ENCODE assay signal across 10 cellular contexts in genomic region chr19:29837448-29837961, GRCh38.
A peak's percentile ranks its signal among the peaks of the same experiment; 100 is the strongest.
DNase-seq lines count a peak whose midpoint lies in the region; ATAC-seq and TF ChIP-seq lines count a peak whose summit lies in the region.
"Had no signal": no experiment of that assay in that cellular context is flagged by ENCODE, and none has a peak within 500 bp of the region (broad histone marks: within the 10 kb centered on the region; RNA-seq: fewer than 3 reads in every experiment).

No MANE protein-coding gene starts in this region.

- TF ChIP-seq CTCF in DND-41 (IDR thresholded peaks at IDR 0.05; ENCODE audit: borderline replicate concordance, extremely low read depth, low read length, poor library complexity, severe bottlenecking) (no peak), GM20000 (IDR thresholded peaks at IDR 0.05; ENCODE audit: extremely low read depth, missing control alignments) (no peak)

- peaks cover 2% of the 10 kb centered on the region for H3K36me3 Mint-ChIP-seq in central memory CD8-positive, alpha-beta T cell (ENCODE audit: insufficient read depth)
- H3K36me3 Mint-ChIP-seq: brain had no signal

- H3K9me3 ChIP-seq in DND-41 (ENCODE audit: insufficient read depth, low read length, severe bottlenecking) = no peaks in the 10 kb centered on the region

- no peak overlapping the region for H3K4me3 ChIP-seq in DND-41 (ENCODE audit: low read depth in 1 of 2, low read length in 2 of 2)

- H2AFZ ChIP-seq in DND-41 (ENCODE audit: low read depth, low read length) = no peak overlapping the region

- peaks cover 28% of the 10 kb centered on the region for H3K27me3 Mint-ChIP-seq in central memory CD8-positive, alpha-beta T cell

- DNase-seq in DND-41 (no peak), GM20000 (ENCODE audit: low spot score) (peak; percentile 82), NCI-H524 (lab: John Stamatoyannopoulos, UW) (no peak), RKO (ENCODE audit: low spot score) (no peak), SIG-M5 (lab: John Stamatoyannopoulos, UW) (no peak)
- no peak for DNase-seq in central memory CD8-positive, alpha-beta T cell (ENCODE audit: low spot score in 2 of 2)
- DNase-seq: NCI-H146 had no signal

- no peaks in the 10 kb centered on the region for H4K20me1 ChIP-seq in DND-41 (ENCODE audit: insufficient read depth, low read length)

- no peaks in the 10 kb centered on the region for H3K9me3 Mint-ChIP-seq in central memory CD8-positive, alpha-beta T cell

- H3K27ac ChIP-seq in DND-41 (ENCODE audit: low read length) = no peak overlapping the region

- peaks cover 14% of the 10 kb centered on the region for H3K4me1 Mint-ChIP-seq in central memory CD8-positive, alpha-beta T cell

- H3K4me1 ChIP-seq in DND-41 (ENCODE audit: insufficient read depth, low read length) = no peaks in the 10 kb centered on the region

- H3K79me2 ChIP-seq in DND-41 (ENCODE audit: insufficient read depth, low read length) = no peaks in the 10 kb centered on the region

- no peak overlapping the region for H3K9ac ChIP-seq in DND-41 (ENCODE audit: low read depth, low read length)

- H3K4me3 Mint-ChIP-seq in central memory CD8-positive, alpha-beta T cell = peak overlapping the region; percentile 52
- H3K4me3 Mint-ChIP-seq: brain had no signal

- H3K27ac Mint-ChIP-seq in central memory CD8-positive, alpha-beta T cell (ENCODE audit: low read depth) = no peak overlapping the region
- H3K27ac Mint-ChIP-seq: brain had no signal

- H3K27me3 ChIP-seq in DND-41 (ENCODE audit: insufficient read depth, low read length, poor library complexity) = peaks cover 3% of the 10 kb centered on the region

- H3K36me3 ChIP-seq in DND-41 (ENCODE audit: insufficient read depth, low read length) = no peaks in the 10 kb centered on the region

- H3K4me2 ChIP-seq in DND-41 (ENCODE audit: insufficient read depth, low read length) = no peak overlapping the region

- ATAC-seq in DND-41 (ENCODE audit: insufficient read depth, low read depth) (peak; percentile 62), HG03442 (IDR thresholded peaks at IDR 0.05; ENCODE audit: unreplicated experiment) (peak; percentile 66), SK-N-SH treated with all-trans-retinoic acid at 6 μM for 48 hours (no peak)
- peak; percentile 81 for ATAC-seq in central memory CD8-positive, alpha-beta T cell (replicated peaks; ENCODE audit: extremely low read depth, poor library complexity, severe bottlenecking)

TF ChIP-seq in SK-N-SH treated with all-trans-retinoic acid at 6 μM for 48 hours, 23 proteins besides CTCF, POLR2A, EP300 and RAD21:
- TF ChIP-seq ISL1 (CRISPR knock-in tag; IDR thresholded peaks at IDR 0.05) (no peak), TSHZ2 (CRISPR knock-in tag; IDR thresholded peaks at IDR 0.05) (no peak), ZNF70 (CRISPR knock-in tag; IDR thresholded peaks at IDR 0.05) (no peak), TOX (CRISPR knock-in tag; IDR thresholded peaks at IDR 0.05; ENCODE audit: borderline replicate concordance) (no peak), ESRRG (CRISPR knock-in tag; IDR thresholded peaks at IDR 0.05) (no peak), ZNF565 (CRISPR knock-in tag; conservative IDR thresholded peaks at IDR 0.05; ENCODE audit: low read depth) (no peak), RARB (CRISPR knock-in tag; IDR thresholded peaks at IDR 0.05) (no peak), TCF4 (CRISPR knock-in tag; IDR thresholded peaks at IDR 0.05; ENCODE audit: borderline replicate concordance) (no peak), PATZ1 (CRISPR knock-in tag; IDR thresholded peaks at IDR 0.05; ENCODE audit: borderline replicate concordance) (no peak), ARNTL (CRISPR knock-in tag; IDR thresholded peaks at IDR 0.05; ENCODE audit: borderline replicate concordance, low read depth) (no peak), ZFP30 (CRISPR knock-in tag; IDR thresholded peaks at IDR 0.05) (no peak), OSR1 (CRISPR knock-in tag; IDR thresholded peaks at IDR 0.05) (no peak), CSDC2 (CRISPR knock-in tag; IDR thresholded peaks at IDR 0.05) (no peak)
